In the genomic region with DNA sequence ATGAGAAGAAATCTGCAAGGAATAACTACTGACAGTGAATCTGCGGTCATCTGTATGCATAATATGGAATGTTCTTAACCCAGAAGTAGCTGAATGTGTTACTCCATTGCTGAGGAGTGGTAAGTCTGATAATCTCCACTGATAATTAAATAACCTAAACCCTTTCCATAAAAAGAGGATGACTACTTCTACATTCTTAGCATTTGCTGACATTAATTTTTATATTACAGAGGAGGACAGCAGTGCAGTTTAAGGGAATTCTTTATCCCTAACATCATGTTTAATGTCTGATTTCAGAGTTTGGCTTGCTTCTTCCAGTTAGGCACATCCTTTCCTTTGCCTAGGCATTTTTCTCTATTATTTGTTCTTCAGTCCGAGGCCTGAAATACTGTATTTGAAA, we compare ENCODE assay signal across 22 cellular contexts. TPM values are rescaled to one million over a fixed set of nuclear protein-coding genes. Genes with fewer than 3 reads are reported as not detected.
DNase-seq lines count a peak whose midpoint lies in the region; ATAC-seq and TF ChIP-seq lines count a peak whose summit lies in the region.
"Had no signal": no experiment of that assay in that cellular context is flagged by ENCODE, and none has a peak within 500 bp of the region (broad histone marks: within the 10 kb centered on the region; RNA-seq: fewer than 3 reads in every experiment).

No MANE protein-coding gene starts in this region.

- H3K27ac Mint-ChIP-seq in MCF 10A (ENCODE audit: low read depth, unreplicated experiment) (peak overlapping the region; percentile 98), T-helper 17 cell (peak overlapping the region; percentile 76), memory B cell (peak overlapping the region; percentile 30)
- H3K27ac Mint-ChIP-seq in stimulated activated effector memory CD8-positive, alpha-beta T cell treated with anti-CD3 and anti-CD28 coated beads, Interleukin-12 subunit alpha, Interleukin-12 subunit beta, amount 100 ng/mL, for 72 hours: peak overlapping the region; percentile 38
- H3K27ac Mint-ChIP-seq: activated CD4-positive, alpha-beta T cell treated with anti-CD3 and anti-CD28 coated beads, Interleukin-2, amount 10 ng/mL, durations not matched to agents 7 days and 5 days had no signal

- POLR2A ChIA-PET in MCF 10A (lab: Yijun Ruan, JAX): interaction anchor here (0.7 to 8.0 kb wide), 5 partner anchors 8 to 53 kb away, joined by 3 to 151 read pairs (median 13); a partner anchor contains a TSS

- no peak for ATAC-seq in T-helper 17 cell
- ATAC-seq in memory B cell (ENCODE audit: low read depth): no peak
- ATAC-seq in stimulated activated effector memory CD8-positive, alpha-beta T cell treated with anti-CD3 and anti-CD28 coated beads, Interleukin-12 subunit alpha, Interleukin-12 subunit beta, amount 100 ng/mL, for 72 hours: no peak
- ATAC-seq: HepG2, left ventricle myocardium superior, sciatic nerve had no signal

- H3K4me1 Mint-ChIP-seq in MCF 10A (ENCODE audit: insufficient read depth, unreplicated experiment) (peaks cover 39% of the 10 kb centered on the region), T-helper 17 cell (peaks cover 54% of the 10 kb centered on the region), memory B cell (peaks cover 34% of the 10 kb centered on the region)
- peaks cover 80% of the 10 kb centered on the region for H3K4me1 Mint-ChIP-seq in stimulated activated effector memory CD8-positive, alpha-beta T cell treated with anti-CD3 and anti-CD28 coated beads, Interleukin-12 subunit alpha, Interleukin-12 subunit beta, amount 100 ng/mL, for 72 hours

- H3K4me3 Mint-ChIP-seq in MCF 10A (ENCODE audit: unreplicated experiment): no peak overlapping the region
- no peak overlapping the region for H3K4me3 Mint-ChIP-seq in T-helper 17 cell
- H3K4me3 Mint-ChIP-seq in memory B cell: no peak overlapping the region
- no peak overlapping the region for H3K4me3 Mint-ChIP-seq in stimulated activated effector memory CD8-positive, alpha-beta T cell treated with anti-CD3 and anti-CD28 coated beads, Interleukin-12 subunit alpha, Interleukin-12 subunit beta, amount 100 ng/mL, for 72 hours
- H3K4me3 Mint-ChIP-seq: activated CD4-positive, alpha-beta T cell treated with anti-CD3 and anti-CD28 coated beads, Interleukin-2, amount 10 ng/mL, durations not matched to agents 7 days and 5 days had no signal

- H3K9me3 Mint-ChIP-seq in MCF 10A (ENCODE audit: unreplicated experiment) (peaks cover 7% of the 10 kb centered on the region), memory B cell (no peaks in the 10 kb centered on the region)
- H3K9me3 Mint-ChIP-seq in stimulated activated effector memory CD8-positive, alpha-beta T cell treated with anti-CD3 and anti-CD28 coated beads, Interleukin-12 subunit alpha, Interleukin-12 subunit beta, amount 100 ng/mL, for 72 hours: no peaks in the 10 kb centered on the region

- no peaks in the 10 kb centered on the region for H3K4me1 ChIP-seq in breast epithelium

- intact Hi-C loops in MCF 10A (cut with micrococcal nuclease) (no loop called here), breast epithelium (cut with DNase I; ENCODE audit: low total_unique reads) (no loop called here)

- TSS peak; percentile 14 for BruUV-seq in MCF 10A (replicated peaks; lab: Mats Ljungman, UMichigan)

- H3K4me3 ChIP-seq in breast epithelium: no peak overlapping the region
- H3K4me3 ChIP-seq: PC-9 had no signal

- H3K36me3 ChIP-seq in breast epithelium: no peaks in the 10 kb centered on the region

- TF ChIP-seq CTCF in MCF 10A (IDR thresholded peaks at IDR 0.05; ENCODE audit: unreplicated experiment) (no peak), breast epithelium (IDR thresholded peaks at IDR 0.05) (no peak)

- CTCF ChIA-PET in MCF 10A (lab: Yijun Ruan, JAX): interaction anchor here (1.1 to 1.7 kb wide), 4 partner anchors 7 to 51 kb away, joined by 3 to 10 read pairs (median 4); a partner anchor contains a TSS

- H3K27me3 Mint-ChIP-seq in MCF 10A (ENCODE audit: insufficient read depth, unreplicated experiment) (no peaks in the 10 kb centered on the region), T-helper 17 cell (no peaks in the 10 kb centered on the region), memory B cell (no peaks in the 10 kb centered on the region)
- H3K27me3 Mint-ChIP-seq: activated CD4-positive, alpha-beta T cell treated with anti-CD3 and anti-CD28 coated beads, Interleukin-2, amount 10 ng/mL, durations not matched to agents 7 days and 5 days had no signal

- TF ChIP-seq POLR2A in breast epithelium (IDR thresholded peaks at IDR 0.05): no peak

- no peak overlapping the region for H3K27ac ChIP-seq in breast epithelium
- H3K27ac ChIP-seq: PC-9 had no signal

- H3K9me3 ChIP-seq in breast epithelium (peaks cover 0 to 4% of the 10 kb centered on the region in 2 donors), T-helper 17 cell (ENCODE audit: control insufficient read depth, low read length, poor library complexity, severe bottlenecking) (no peaks in the 10 kb centered on the region)

- H3K27me3 ChIP-seq in breast epithelium: no peaks in the 10 kb centered on the region

- H3K36me3 Mint-ChIP-seq in MCF 10A (ENCODE audit: insufficient read depth, unreplicated experiment) (peaks cover 44% of the 10 kb centered on the region), T-helper 17 cell (ENCODE audit: low read depth) (peaks cover 10% of the 10 kb centered on the region), memory B cell (peaks cover 34% of the 10 kb centered on the region)
- H3K36me3 Mint-ChIP-seq in stimulated activated effector memory CD8-positive, alpha-beta T cell treated with anti-CD3 and anti-CD28 coated beads, Interleukin-12 subunit alpha, Interleukin-12 subunit beta, amount 100 ng/mL, for 72 hours: peaks cover 64% of the 10 kb centered on the region

- DNase-seq in MCF 10A (ENCODE audit: unreplicated experiment) (no peak), breast epithelium (ENCODE audit: low spot score in 2 of 2) (no peak), T-helper 17 cell (no peak), memory B cell (ENCODE audit: low spot score in 2 of 2) (no peak), NCI-H526 treated with DMSO at 0.1 percent for 48 hours (lab: John Stamatoyannopoulos, UW) (no peak), NCI-H345 treated with DMSO at 0.1 percent for 48 hours (lab: John Stamatoyannopoulos, UW; ENCODE audit: unreplicated experiment) (no peak)
- no peak for DNase-seq in stimulated activated effector memory CD8-positive, alpha-beta T cell treated with anti-CD3 and anti-CD28 coated beads, Interleukin-12 subunit alpha, Interleukin-12 subunit beta, amount 100 ng/mL, for 72 hours (ENCODE audit: low spot score in 2 of 2)
- DNase-seq in stimulated activated CD4-positive, alpha-beta T cell treated with anti-CD3 and anti-CD28 coated beads, Interleukin-2, amount 100 ng/mL, for 48 hours: no peak
- DNase-seq: activated CD4-positive, alpha-beta T cell treated with anti-CD3 and anti-CD28 coated beads, Interleukin-2, amount 10 ng/mL, durations not matched to agents 7 days and 5 days; C1 segment of cervical spinal cord; EL; GOT3; left ventricle myocardium superior; NCI-H1694 treated with DMSO at 0.1 percent for 48 hours; NCI-H524; NK-92 treated with Interleukin-12 subunit alpha and Interleukin-12 subunit beta, amount 100 ng/mL, for 24 hours; PC-9; SHP77; stimulated activated CD4-positive, alpha-beta T cell treated with anti-CD3 and anti-CD28 coated beads, Interleukin-4, amount 100 ng/mL, for 4 hours; stimulated activated naive CD4-positive, alpha-beta T cell had no signal

RNA-seq across cellular contexts. Expression of a gene that starts 52.2 kb away (rescaled TPM):
- total RNA-seq in MCF 10A (2022) (71.0 and 96.4 TPM in 2 replicates), breast epithelium (10 to 100 TPM; 39.4 to 82.8 (median 41.0) TPM), T-helper 17 cell (100 to 1,000 TPM; 215 to 245 TPM)

Comparison
In these comparisons a context has a peak if more than half of its experiments do, and no peak if none do; other contexts are left out.
1. H3K27ac Mint-ChIP-seq: peak in every context shown above with its lines; median percentile 98 in MCF 10A; 76 in T-helper 17 cell; 38 in stimulated activated effector memory CD8-positive, alpha-beta T cell treated with anti-CD3 and anti-CD28 coated beads, Interleukin-12 subunit alpha, Interleukin-12 subunit beta, amount 100 ng/mL, for 72 hours; 30 in memory B cell.